In genomic region chrX:135263376-135263775, GRCh38 we compare ENCODE assay signal across 13 cellular contexts. TPM values are rescaled to one million over a fixed set of nuclear protein-coding genes. Genes with fewer than 3 reads are reported as not detected.
DNase-seq lines count a peak whose midpoint lies in the region; TF ChIP-seq lines count a peak whose summit lies in the region.
"Not testable (repeated sequence)": the region's sequence is repeated elsewhere in the genome, so short reads cannot be mapped to it uniquely, and the experiment has no call there.
"Had no signal": no experiment of that assay in that cellular context is flagged by ENCODE, and none has a peak within 500 bp of the region (broad histone marks: within the 10 kb centered on the region; RNA-seq: fewer than 3 reads in every experiment).

No MANE protein-coding gene starts in this region.

- not testable (repeated sequence) for H3K27me3 Mint-ChIP-seq in chondrocyte (ENCODE audit: low read depth)

- not testable (repeated sequence) for TF ChIP-seq CTCF in chondrocyte (IDR thresholded peaks at IDR 0.05)

- DNase-seq in activated gamma-delta T cell (lab: John Stamatoyannopoulos, UW) (peak; percentile 1), chondrocyte (ENCODE audit: low spot score) (peak; percentile 77)

- not testable (repeated sequence) for H3K27ac Mint-ChIP-seq in chondrocyte (ENCODE audit: unreplicated experiment)

- H3K9me3 Mint-ChIP-seq in chondrocyte (ENCODE audit: low read depth): peaks cover 80% of the 10 kb centered on the region

- not testable (repeated sequence) for H3K4me3 Mint-ChIP-seq in chondrocyte (ENCODE audit: unreplicated experiment)

- not testable (repeated sequence) for H3K4me1 Mint-ChIP-seq in chondrocyte (ENCODE audit: low read depth)

- H3K36me3 Mint-ChIP-seq in chondrocyte (ENCODE audit: low read depth): not testable (repeated sequence)

RNA-seq across cellular contexts. Expression of gene ETDA, which starts 11.5 kb away (rescaled TPM):
- total RNA-seq in chondrocyte: not detected in 3 replicates
- total RNA-seq: A172; A673; B cell; Caco-2; Calu3; CD4-positive, alpha-beta memory T cell; CD4-positive, alpha-beta T cell; CD4-positive, CD25-positive, alpha-beta regulatory T cell; CD8-positive, alpha-beta memory T cell; CD8-positive, alpha-beta T cell; Daoy had no signal

RNA-seq across cellular contexts. Expression of gene ETDC, which starts 45.9 kb away (rescaled TPM):
- not detected in 3 replicates for total RNA-seq in chondrocyte
- total RNA-seq: A172; A673; B cell; Caco-2; Calu3; CD4-positive, alpha-beta memory T cell; CD4-positive, alpha-beta T cell; CD4-positive, CD25-positive, alpha-beta regulatory T cell; CD8-positive, alpha-beta memory T cell; CD8-positive, alpha-beta T cell; Daoy had no signal
